ENCODE assay signal across 9 cellular contexts in genomic region chr5:149667084-149667826, GRCh38.
A peak's percentile ranks its signal among the peaks of the same experiment; 100 is the strongest.
DNase-seq lines count a peak whose midpoint lies in the region; ATAC-seq and TF ChIP-seq lines count a peak whose summit lies in the region.
"Had no signal": no experiment of that assay in that cellular context is flagged by ENCODE, and none has a peak within 500 bp of the region (broad histone marks: within the 10 kb centered on the region; RNA-seq: fewer than 3 reads in every experiment).

No MANE protein-coding gene starts in this region.

- H3K27ac ChIP-seq in spleen: peak overlapping the region in 3 of 8 donors; percentile 21 to 65 (median 25)

- TF ChIP-seq CTCF in activated CD8-positive, alpha-beta T cell treated with anti-CD3 and anti-CD28 coated beads for 36 hours (IDR thresholded peaks at IDR 0.05): peak; percentile 86
- peak; percentile 46 to 90 (median 84) for TF ChIP-seq CTCF in spleen (IDR thresholded peaks at IDR 0.05 in 8 of 11, conservative IDR thresholded peaks at IDR 0.05 in 3 of 11)

- TF ChIP-seq POLR2A in spleen (IDR thresholded peaks at IDR 0.05): no peak

- H3K27me3 Mint-ChIP-seq in activated CD8-positive, alpha-beta T cell treated with anti-CD3 and anti-CD28 coated beads for 36 hours: peaks cover 3% of the 10 kb centered on the region

- H3K4me3 ChIP-seq in spleen: no peak overlapping the region
- H3K4me3 ChIP-seq: BLaER1 treated with 17β-estradiol and CSF1 and Interleukin-3, amounts not matched to agents 10 nM and 100 nM had no signal

- no peak overlapping the region for H3K27ac Mint-ChIP-seq in activated CD8-positive, alpha-beta T cell treated with anti-CD3 and anti-CD28 coated beads for 36 hours

- H3K36me3 Mint-ChIP-seq in activated CD8-positive, alpha-beta T cell treated with anti-CD3 and anti-CD28 coated beads for 36 hours (ENCODE audit: low read depth): peaks cover 3% of the 10 kb centered on the region

- H3K36me3 ChIP-seq in spleen: no peaks in the 10 kb centered on the region

- H3K4me1 ChIP-seq in spleen: peaks cover 0 to 26% (median 5%) of the 10 kb centered on the region in 6 donors

- peaks cover 0 to 26% (median 21%) of the 10 kb centered on the region in 8 donors for H3K9me3 ChIP-seq in spleen

- CTCF ChIA-PET in activated CD8-positive, alpha-beta T cell treated with anti-CD3 and anti-CD28 coated beads for 36 hours (lab: Charles Lee): interaction anchor here (0.6 to 3.8 kb wide), 47 partner anchors 9 to 1458 kb away, joined by 3 to 52 read pairs (median 6); partner anchors contain the start of genes PPARGC1B and SLC26A2

- WGBS in spleen, 5 donors: 27 to 35% (median 34%) methylated on average over 7 of the region's 7 CpGs

- ATAC-seq in activated CD8-positive, alpha-beta T cell treated with anti-CD3 and anti-CD28 coated beads for 36 hours: peak; percentile 66
- ATAC-seq in Right ventricle myocardium superior (ENCODE audit: poor library complexity): peak; percentile 63

- no peaks in the 10 kb centered on the region for H3K27me3 ChIP-seq in spleen (replicated peaks in 1 of 7)
- H3K27me3 ChIP-seq: BLaER1 treated with 17β-estradiol and CSF1 and Interleukin-3, amounts not matched to agents 10 nM and 100 nM had no signal

- H3K9me3 Mint-ChIP-seq in activated CD8-positive, alpha-beta T cell treated with anti-CD3 and anti-CD28 coated beads for 36 hours: peaks cover 10% of the 10 kb centered on the region

- H3K4me1 Mint-ChIP-seq in activated CD8-positive, alpha-beta T cell treated with anti-CD3 and anti-CD28 coated beads for 36 hours (ENCODE audit: low read depth): no peaks in the 10 kb centered on the region

- H3K4me3 Mint-ChIP-seq in activated CD8-positive, alpha-beta T cell treated with anti-CD3 and anti-CD28 coated beads for 36 hours: no peak overlapping the region

- DNase-seq in NCI-H1417 (lab: John Stamatoyannopoulos, UW) (peak in 2 of 3 experiments; percentile 4 to 32), NCI-H1417 treated with DMSO at 0.1 percent for 48 hours (lab: John Stamatoyannopoulos, UW) (no peak), HT-29 (ENCODE audit: low spot score) (peak; percentile 78), Right ventricle myocardium superior (no peak), spleen (no peak), NCI-H774 (lab: John Stamatoyannopoulos, UW) (no peak), pons (ENCODE audit: low spot score) (no peak)
- DNase-seq in activated CD8-positive, alpha-beta T cell treated with anti-CD3 and anti-CD28 coated beads for 36 hours: peak; percentile 54

- POLR2A ChIA-PET in activated CD8-positive, alpha-beta T cell treated with anti-CD3 and anti-CD28 coated beads for 36 hours (lab: Charles Lee): no interaction called here

- intact Hi-C loops in activated CD8-positive, alpha-beta T cell treated with anti-CD3 and anti-CD28 coated beads for 36 hours (cut with micrococcal nuclease): loop anchor here (5.0 kb wide), 1 partner anchor 160 kb away; no protein-coding TSS in a partner anchor
- intact Hi-C loops in Right ventricle myocardium superior (cut with DNase I): loop anchor here (1.0 kb wide), 1 partner anchor 161 kb away; no protein-coding TSS in a partner anchor
- intact Hi-C loops in spleen (cut with DNase I; ENCODE audit: low total_unique reads): no loop called here

Comparison
In these comparisons a context has a peak if more than half of its experiments do, and no peak if none do; other contexts are left out.
1. DNase-seq: peak in NCI-H1417 (2 of 3), HT-29 (single experiment) and activated CD8-positive, alpha-beta T cell treated with anti-CD3 and anti-CD28 coated beads for 36 hours (single experiment); none in NCI-H1417 treated with DMSO at 0.1 percent for 48 hours (single experiment), Right ventricle myocardium superior (single experiment), spleen (single experiment), NCI-H774 (single experiment) and pons (single experiment).